Comparison of ENCODE assay signal across 18 cellular contexts in the genomic region with DNA sequence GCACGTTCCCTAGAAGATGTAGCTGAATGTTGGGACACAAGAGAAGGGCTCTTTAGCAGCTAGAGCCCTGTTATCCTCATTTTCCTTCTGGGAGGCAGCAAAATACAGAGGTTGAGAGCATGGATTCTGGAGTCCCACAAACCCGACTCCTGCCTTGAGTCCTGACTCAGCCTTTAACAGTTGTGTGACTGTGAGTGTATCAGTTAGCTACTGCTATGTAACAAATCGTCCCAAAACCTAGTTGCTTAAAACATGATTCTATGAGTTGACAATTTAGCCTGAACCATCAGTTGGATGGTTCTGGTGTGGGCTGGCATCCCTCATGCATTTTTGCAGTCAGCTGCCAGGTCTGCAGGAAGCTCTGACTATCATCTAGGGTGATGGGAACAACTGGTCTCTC.
"Had no signal": no experiment of that assay in that cellular context is flagged by ENCODE, and none has a peak within 500 bp of the region (broad histone marks: within the 10 kb centered on the region; RNA-seq: fewer than 3 reads in every experiment).

No MANE protein-coding gene starts in this region.

- H3K9me3 ChIP-seq: esophagus squamous epithelium had no signal

- H3K4me3 Mint-ChIP-seq: activated CD4-positive, alpha-beta memory T cell treated with anti-CD3 and anti-CD28 coated beads for 36 hours; activated CD4-positive, alpha-beta T cell treated with anti-CD3 and anti-CD28 coated beads for 36 hours; activated CD8-positive, alpha-beta memory T cell treated with anti-CD3 and anti-CD28 coated beads, Interleukin-2, amount 10 ng/mL, durations not matched to agents 7 days and 5 days; activated naive CD4-positive, alpha-beta T cell treated with anti-CD3 and anti-CD28 coated beads, Interleukin-2, amount 10 ng/mL, durations not matched to agents 7 days and 5 days; naive thymus-derived CD8-positive, alpha-beta T cell; stimulated activated naive CD8-positive, alpha-beta T cell treated with anti-CD3 and anti-CD28 coated beads, Interleukin-15, amount 100 ng/mL, for 72 hours had no signal

- H3K4me3 ChIP-seq: esophagus squamous epithelium had no signal

- DNase-seq: activated CD4-positive, alpha-beta memory T cell treated with anti-CD3 and anti-CD28 coated beads for 36 hours; activated CD4-positive, alpha-beta T cell treated with anti-CD3 and anti-CD28 coated beads for 36 hours; activated CD8-positive, alpha-beta memory T cell treated with anti-CD3 and anti-CD28 coated beads, Interleukin-2, amount 10 ng/mL, durations not matched to agents 7 days and 5 days; activated naive CD4-positive, alpha-beta T cell treated with anti-CD3 and anti-CD28 coated beads, Interleukin-2, amount 10 ng/mL, durations not matched to agents 7 days and 5 days; activated T-cell treated with anti-CD3 and anti-CD28 coated beads, Interleukin-2, amount 50 U/mL, for 1 hour; central memory CD4-positive, alpha-beta T cell; cortex of kidney; effector CD4-positive, alpha-beta T cell; esophagus squamous epithelium; head of caudate nucleus; mammary epithelial cell; naive thymus-derived CD8-positive, alpha-beta T cell; stimulated activated CD4-positive, alpha-beta T cell treated with anti-CD3 and anti-CD28 coated beads, Interleukin-1b, Interleukin-23, amount 100 ng/mL, for 48 hours; stimulated activated naive CD8-positive, alpha-beta T cell treated with anti-CD3 and anti-CD28 coated beads, Interleukin-15, amount 100 ng/mL, for 72 hours had no signal

- H3K9me3 Mint-ChIP-seq: activated CD4-positive, alpha-beta memory T cell treated with anti-CD3 and anti-CD28 coated beads for 36 hours; activated T-helper 2 cell treated with anti-CD3 and anti-CD28 coated beads, Interferon-gamma antibody, Interleukin-2, Interleukin-4, amounts not matched to agents 10 μg/mL and 5 μg/mL and 100 μg/mL, durations not matched to agents 14 hours and 24 hours and 36 hours; naive thymus-derived CD8-positive, alpha-beta T cell; stimulated activated naive CD8-positive, alpha-beta T cell treated with anti-CD3 and anti-CD28 coated beads, Interleukin-15, amount 100 ng/mL, for 72 hours had no signal

- H3K27me3 Mint-ChIP-seq: activated CD4-positive, alpha-beta memory T cell treated with anti-CD3 and anti-CD28 coated beads for 36 hours; activated CD4-positive, alpha-beta T cell treated with anti-CD3 and anti-CD28 coated beads for 36 hours; stimulated activated naive CD8-positive, alpha-beta T cell treated with anti-CD3 and anti-CD28 coated beads, Interleukin-15, amount 100 ng/mL, for 72 hours had no signal

- FAIRE-seq: islet of Langerhans, urothelium cell line had no signal

- H3K36me3 ChIP-seq: esophagus squamous epithelium had no signal

- H3K36me3 Mint-ChIP-seq: activated CD4-positive, alpha-beta memory T cell treated with anti-CD3 and anti-CD28 coated beads for 36 hours; activated CD8-positive, alpha-beta memory T cell treated with anti-CD3 and anti-CD28 coated beads, Interleukin-2, amount 10 ng/mL, durations not matched to agents 7 days and 5 days; activated naive CD4-positive, alpha-beta T cell treated with anti-CD3 and anti-CD28 coated beads, Interleukin-2, amount 10 ng/mL, durations not matched to agents 7 days and 5 days; naive thymus-derived CD8-positive, alpha-beta T cell had no signal

- H3K27ac Mint-ChIP-seq: activated CD4-positive, alpha-beta memory T cell treated with anti-CD3 and anti-CD28 coated beads for 36 hours; activated CD4-positive, alpha-beta T cell treated with anti-CD3 and anti-CD28 coated beads for 36 hours; activated CD8-positive, alpha-beta memory T cell treated with anti-CD3 and anti-CD28 coated beads, Interleukin-2, amount 10 ng/mL, durations not matched to agents 7 days and 5 days; activated naive CD4-positive, alpha-beta T cell treated with anti-CD3 and anti-CD28 coated beads, Interleukin-2, amount 10 ng/mL, durations not matched to agents 7 days and 5 days; activated T-helper 2 cell treated with anti-CD3 and anti-CD28 coated beads, Interferon-gamma antibody, Interleukin-2, Interleukin-4, amounts not matched to agents 10 μg/mL and 5 μg/mL and 100 μg/mL, durations not matched to agents 14 hours and 24 hours and 36 hours; stimulated activated naive CD8-positive, alpha-beta T cell treated with anti-CD3 and anti-CD28 coated beads, Interleukin-15, amount 100 ng/mL, for 72 hours had no signal

- ATAC-seq: activated CD4-positive, alpha-beta T cell treated with anti-CD3 and anti-CD28 coated beads for 36 hours; activated CD8-positive, alpha-beta memory T cell treated with anti-CD3 and anti-CD28 coated beads, Interleukin-2, amount 10 ng/mL, durations not matched to agents 7 days and 5 days; naive thymus-derived CD8-positive, alpha-beta T cell; sciatic nerve; stimulated activated naive CD8-positive, alpha-beta T cell treated with anti-CD3 and anti-CD28 coated beads, Interleukin-15, amount 100 ng/mL, for 72 hours had no signal
